ENCODE assay signal across 1 cellular context in genomic region chr5:535781-536698, GRCh38.
TF ChIP-seq lines count a peak whose summit lies in the region.

No MANE protein-coding gene starts in this region.

TF ChIP-seq in WTC11, 78 proteins besides CTCF, POLR2A, EP300 and RAD21 (continued from another document):
- TF ChIP-seq, protein P1, sequence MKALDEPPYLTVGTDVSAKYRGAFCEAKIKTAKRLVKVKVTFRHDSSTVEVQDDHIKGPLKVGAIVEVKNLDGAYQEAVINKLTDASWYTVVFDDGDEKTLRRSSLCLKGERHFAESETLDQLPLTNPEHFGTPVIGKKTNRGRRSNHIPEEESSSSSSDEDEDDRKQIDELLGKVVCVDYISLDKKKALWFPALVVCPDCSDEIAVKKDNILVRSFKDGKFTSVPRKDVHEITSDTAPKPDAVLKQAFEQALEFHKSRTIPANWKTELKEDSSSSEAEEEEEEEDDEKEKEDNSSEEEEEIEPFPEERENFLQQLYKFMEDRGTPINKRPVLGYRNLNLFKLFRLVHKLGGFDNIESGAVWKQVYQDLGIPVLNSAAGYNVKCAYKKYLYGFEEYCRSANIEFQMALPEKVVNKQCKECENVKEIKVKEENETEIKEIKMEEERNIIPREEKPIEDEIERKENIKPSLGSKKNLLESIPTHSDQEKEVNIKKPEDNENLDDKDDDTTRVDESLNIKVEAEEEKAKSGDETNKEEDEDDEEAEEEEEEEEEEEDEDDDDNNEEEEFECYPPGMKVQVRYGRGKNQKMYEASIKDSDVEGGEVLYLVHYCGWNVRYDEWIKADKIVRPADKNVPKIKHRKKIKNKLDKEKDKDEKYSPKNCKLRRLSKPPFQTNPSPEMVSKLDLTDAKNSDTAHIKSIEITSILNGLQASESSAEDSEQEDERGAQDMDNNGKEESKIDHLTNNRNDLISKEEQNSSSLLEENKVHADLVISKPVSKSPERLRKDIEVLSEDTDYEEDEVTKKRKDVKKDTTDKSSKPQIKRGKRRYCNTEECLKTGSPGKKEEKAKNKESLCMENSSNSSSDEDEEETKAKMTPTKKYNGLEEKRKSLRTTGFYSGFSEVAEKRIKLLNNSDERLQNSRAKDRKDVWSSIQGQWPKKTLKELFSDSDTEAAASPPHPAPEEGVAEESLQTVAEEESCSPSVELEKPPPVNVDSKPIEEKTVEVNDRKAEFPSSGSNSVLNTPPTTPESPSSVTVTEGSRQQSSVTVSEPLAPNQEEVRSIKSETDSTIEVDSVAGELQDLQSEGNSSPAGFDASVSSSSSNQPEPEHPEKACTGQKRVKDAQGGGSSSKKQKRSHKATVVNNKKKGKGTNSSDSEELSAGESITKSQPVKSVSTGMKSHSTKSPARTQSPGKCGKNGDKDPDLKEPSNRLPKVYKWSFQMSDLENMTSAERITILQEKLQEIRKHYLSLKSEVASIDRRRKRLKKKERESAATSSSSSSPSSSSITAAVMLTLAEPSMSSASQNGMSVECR (CRISPR knock-in tag; IDR thresholded peaks at IDR 0.05; ENCODE audit: borderline replicate concordance) = no peak
- TF ChIP-seq SP1 (CRISPR knock-in tag; conservative IDR thresholded peaks at IDR 0.05) (no peak), ATF1 (CRISPR knock-in tag; IDR thresholded peaks at IDR 0.05) (no peak), ZNF263 (CRISPR knock-in tag; IDR thresholded peaks at IDR 0.05; ENCODE audit: low read depth) (no peak), NFATC4 (CRISPR knock-in tag; IDR thresholded peaks at IDR 0.05) (no peak), GRHL2 (CRISPR knock-in tag; IDR thresholded peaks at IDR 0.05; ENCODE audit: insufficient replicate concordance, severe bottlenecking) (no peak), CREB1 (CRISPR knock-in tag; IDR thresholded peaks at IDR 0.05) (no peak)
- TF ChIP-seq, protein P2, sequence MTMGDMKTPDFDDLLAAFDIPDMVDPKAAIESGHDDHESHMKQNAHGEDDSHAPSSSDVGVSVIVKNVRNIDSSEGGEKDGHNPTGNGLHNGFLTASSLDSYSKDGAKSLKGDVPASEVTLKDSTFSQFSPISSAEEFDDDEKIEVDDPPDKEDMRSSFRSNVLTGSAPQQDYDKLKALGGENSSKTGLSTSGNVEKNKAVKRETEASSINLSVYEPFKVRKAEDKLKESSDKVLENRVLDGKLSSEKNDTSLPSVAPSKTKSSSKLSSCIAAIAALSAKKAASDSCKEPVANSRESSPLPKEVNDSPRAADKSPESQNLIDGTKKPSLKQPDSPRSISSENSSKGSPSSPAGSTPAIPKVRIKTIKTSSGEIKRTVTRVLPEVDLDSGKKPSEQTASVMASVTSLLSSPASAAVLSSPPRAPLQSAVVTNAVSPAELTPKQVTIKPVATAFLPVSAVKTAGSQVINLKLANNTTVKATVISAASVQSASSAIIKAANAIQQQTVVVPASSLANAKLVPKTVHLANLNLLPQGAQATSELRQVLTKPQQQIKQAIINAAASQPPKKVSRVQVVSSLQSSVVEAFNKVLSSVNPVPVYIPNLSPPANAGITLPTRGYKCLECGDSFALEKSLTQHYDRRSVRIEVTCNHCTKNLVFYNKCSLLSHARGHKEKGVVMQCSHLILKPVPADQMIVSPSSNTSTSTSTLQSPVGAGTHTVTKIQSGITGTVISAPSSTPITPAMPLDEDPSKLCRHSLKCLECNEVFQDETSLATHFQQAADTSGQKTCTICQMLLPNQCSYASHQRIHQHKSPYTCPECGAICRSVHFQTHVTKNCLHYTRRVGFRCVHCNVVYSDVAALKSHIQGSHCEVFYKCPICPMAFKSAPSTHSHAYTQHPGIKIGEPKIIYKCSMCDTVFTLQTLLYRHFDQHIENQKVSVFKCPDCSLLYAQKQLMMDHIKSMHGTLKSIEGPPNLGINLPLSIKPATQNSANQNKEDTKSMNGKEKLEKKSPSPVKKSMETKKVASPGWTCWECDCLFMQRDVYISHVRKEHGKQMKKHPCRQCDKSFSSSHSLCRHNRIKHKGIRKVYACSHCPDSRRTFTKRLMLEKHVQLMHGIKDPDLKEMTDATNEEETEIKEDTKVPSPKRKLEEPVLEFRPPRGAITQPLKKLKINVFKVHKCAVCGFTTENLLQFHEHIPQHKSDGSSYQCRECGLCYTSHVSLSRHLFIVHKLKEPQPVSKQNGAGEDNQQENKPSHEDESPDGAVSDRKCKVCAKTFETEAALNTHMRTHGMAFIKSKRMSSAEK (CRISPR knock-in tag; IDR thresholded peaks at IDR 0.05; ENCODE audit: borderline replicate concordance) = no peak
